ENCODE assay signal across 16 cellular contexts in genomic region chr17:77693301-77693700, GRCh38.
DNase-seq lines count a peak whose midpoint lies in the region; ATAC-seq and TF ChIP-seq lines count a peak whose summit lies in the region.
"Had no signal": no experiment of that assay in that cellular context is flagged by ENCODE, and none has a peak within 500 bp of the region (broad histone marks: within the 10 kb centered on the region; RNA-seq: fewer than 3 reads in every experiment).

No MANE protein-coding gene starts in this region.

- no peak overlapping the region for H3K27ac ChIP-seq in esophagus muscularis mucosa (replicated peaks in 1 of 4)

- H3K4me1 ChIP-seq in esophagus muscularis mucosa, result peaks cover 12 to 49% (median 46%) of the 10 kb centered on the region in 4 donors

- H3K27me3 Mint-ChIP-seq in T-helper 17 cell (peaks cover 8% of the 10 kb centered on the region), osteocyte (ENCODE audit: unreplicated experiment) (peaks cover 81% of the 10 kb centered on the region)
- H3K27me3 Mint-ChIP-seq: CD4-positive, alpha-beta T cell had no signal

- no peaks in the 10 kb centered on the region for H3K9me3 Mint-ChIP-seq in osteocyte (ENCODE audit: unreplicated experiment)
- H3K9me3 Mint-ChIP-seq: CD4-positive, alpha-beta T cell had no signal

- peak overlapping the region; percentile 91 for H3K27ac Mint-ChIP-seq in T-helper 17 cell
- no peak overlapping the region for H3K27ac Mint-ChIP-seq in osteocyte (ENCODE audit: unreplicated experiment)

- H3K36me3 ChIP-seq in esophagus muscularis mucosa, result no peaks in the 10 kb centered on the region

- no peak overlapping the region for H3K4me3 ChIP-seq in esophagus muscularis mucosa
- H3K4me3 ChIP-seq: K562 had no signal

- TF ChIP-seq EP300 in esophagus muscularis mucosa (IDR thresholded peaks at IDR 0.05), result no peak

- H3K36me3 Mint-ChIP-seq in T-helper 17 cell (ENCODE audit: low read depth) (no peaks in the 10 kb centered on the region), osteocyte (ENCODE audit: unreplicated experiment) (no peaks in the 10 kb centered on the region)

- DNase-seq in ELF-1 (ENCODE audit: low read depth, low spot score) (peak; percentile 52), T-helper 17 cell (no peak), esophagus muscularis mucosa (ENCODE audit: extremely low spot score) (peak; percentile 53), osteocyte (ENCODE audit: extremely low spot score, unreplicated experiment) (peak; percentile 70), left colon (no peak)
- DNase-seq: DMS53; NCI-H187; NCI-H446; NCI-H69; NK-92 treated with Interleukin-12 subunit alpha and Interleukin-12 subunit beta, amount 100 ng/mL, for 24 hours; SHP77 treated with DMSO at 0.1 percent for 48 hours had no signal

- peak overlapping the region; percentile 21 for H3K4me3 Mint-ChIP-seq in T-helper 17 cell
- H3K4me3 Mint-ChIP-seq in osteocyte (ENCODE audit: unreplicated experiment), result no peak overlapping the region

- peaks cover 50% of the 10 kb centered on the region for H3K4me1 Mint-ChIP-seq in T-helper 17 cell
- peaks cover 2% of the 10 kb centered on the region for H3K4me1 Mint-ChIP-seq in osteocyte (ENCODE audit: unreplicated experiment)

- no peaks in the 10 kb centered on the region for H3K9me3 ChIP-seq in T-helper 17 cell (ENCODE audit: control insufficient read depth, low read length, poor library complexity, severe bottlenecking)
- no peaks in the 10 kb centered on the region for H3K9me3 ChIP-seq in esophagus muscularis mucosa

- H3K27me3 ChIP-seq in esophagus muscularis mucosa, result peaks cover 0 to 7% (median 0%) of the 10 kb centered on the region in 4 donors

- intact Hi-C loops in esophagus muscularis mucosa (cut with DNase I), result no loop called here
- intact Hi-C loops in left colon (cut with DNase I, micrococcal nuclease), result no loop called here

- no peak for TF ChIP-seq CTCF in esophagus muscularis mucosa (IDR thresholded peaks at IDR 0.05)
- TF ChIP-seq CTCF in osteocyte (IDR thresholded peaks at IDR 0.05), result no peak

- TF ChIP-seq POLR2A in esophagus muscularis mucosa (IDR thresholded peaks at IDR 0.05; ENCODE audit: low read depth), result no peak

- ATAC-seq in T-helper 17 cell, result no peak
- ATAC-seq in GM21619 (IDR thresholded peaks at IDR 0.05; ENCODE audit: unreplicated experiment), result no peak
- no peak for ATAC-seq in left colon
- no peak for ATAC-seq in HG02678 (IDR thresholded peaks at IDR 0.05; ENCODE audit: unreplicated experiment)
- ATAC-seq: HCT116, K562 had no signal

- WGBS in esophagus muscularis mucosa, result 91% methylated on average over 9 of the region's 9 CpGs

Comparison
In these comparisons a context has a peak if more than half of its experiments do, and no peak if none do; other contexts are left out.
1. DNase-seq: peak in ELF-1 (single experiment), esophagus muscularis mucosa (single experiment) and osteocyte (single experiment); none in T-helper 17 cell (0 of 3) and left colon (0 of 2).